2 cellular contexts compared by ENCODE assay signal in the genomic region with DNA sequence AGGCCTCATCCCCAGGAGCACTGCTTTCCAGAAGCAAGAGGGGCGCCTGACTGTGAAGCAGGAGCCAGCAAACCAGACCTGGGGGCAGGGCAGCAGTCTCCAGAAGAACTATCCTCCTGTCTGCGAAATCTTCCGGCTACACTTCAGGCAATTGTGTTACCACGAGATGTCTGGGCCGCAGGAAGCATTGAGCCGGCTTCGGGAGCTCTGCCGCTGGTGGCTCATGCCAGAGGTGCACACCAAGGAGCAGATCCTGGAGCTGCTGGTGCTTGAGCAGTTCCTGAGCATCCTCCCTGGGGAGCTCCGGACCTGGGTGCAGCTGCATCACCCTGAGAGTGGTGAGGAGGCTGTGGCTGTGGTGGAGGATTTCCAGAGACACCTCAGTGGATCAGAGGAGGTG.
TF ChIP-seq lines count a peak whose summit lies in the region.

No MANE protein-coding gene starts in this region.

TF ChIP-seq in GM23338, 12 proteins besides CTCF, POLR2A, EP300 and RAD21 (continued from another document):
- no peak for TF ChIP-seq NANOG (IDR thresholded peaks at IDR 0.05; ENCODE audit: borderline replicate concordance)
- no peak for TF ChIP-seq ZNF114 (CRISPR knock-in tag; IDR thresholded peaks at IDR 0.05)
- TF ChIP-seq POLR2AphosphoS5 (IDR thresholded peaks at IDR 0.05; ENCODE audit: low read depth) = no peak
- TF ChIP-seq EZH2 (IDR thresholded peaks at IDR 0.05; ENCODE audit: low read depth, unreplicated experiment) = no peak
- TF ChIP-seq, protein P1, sequence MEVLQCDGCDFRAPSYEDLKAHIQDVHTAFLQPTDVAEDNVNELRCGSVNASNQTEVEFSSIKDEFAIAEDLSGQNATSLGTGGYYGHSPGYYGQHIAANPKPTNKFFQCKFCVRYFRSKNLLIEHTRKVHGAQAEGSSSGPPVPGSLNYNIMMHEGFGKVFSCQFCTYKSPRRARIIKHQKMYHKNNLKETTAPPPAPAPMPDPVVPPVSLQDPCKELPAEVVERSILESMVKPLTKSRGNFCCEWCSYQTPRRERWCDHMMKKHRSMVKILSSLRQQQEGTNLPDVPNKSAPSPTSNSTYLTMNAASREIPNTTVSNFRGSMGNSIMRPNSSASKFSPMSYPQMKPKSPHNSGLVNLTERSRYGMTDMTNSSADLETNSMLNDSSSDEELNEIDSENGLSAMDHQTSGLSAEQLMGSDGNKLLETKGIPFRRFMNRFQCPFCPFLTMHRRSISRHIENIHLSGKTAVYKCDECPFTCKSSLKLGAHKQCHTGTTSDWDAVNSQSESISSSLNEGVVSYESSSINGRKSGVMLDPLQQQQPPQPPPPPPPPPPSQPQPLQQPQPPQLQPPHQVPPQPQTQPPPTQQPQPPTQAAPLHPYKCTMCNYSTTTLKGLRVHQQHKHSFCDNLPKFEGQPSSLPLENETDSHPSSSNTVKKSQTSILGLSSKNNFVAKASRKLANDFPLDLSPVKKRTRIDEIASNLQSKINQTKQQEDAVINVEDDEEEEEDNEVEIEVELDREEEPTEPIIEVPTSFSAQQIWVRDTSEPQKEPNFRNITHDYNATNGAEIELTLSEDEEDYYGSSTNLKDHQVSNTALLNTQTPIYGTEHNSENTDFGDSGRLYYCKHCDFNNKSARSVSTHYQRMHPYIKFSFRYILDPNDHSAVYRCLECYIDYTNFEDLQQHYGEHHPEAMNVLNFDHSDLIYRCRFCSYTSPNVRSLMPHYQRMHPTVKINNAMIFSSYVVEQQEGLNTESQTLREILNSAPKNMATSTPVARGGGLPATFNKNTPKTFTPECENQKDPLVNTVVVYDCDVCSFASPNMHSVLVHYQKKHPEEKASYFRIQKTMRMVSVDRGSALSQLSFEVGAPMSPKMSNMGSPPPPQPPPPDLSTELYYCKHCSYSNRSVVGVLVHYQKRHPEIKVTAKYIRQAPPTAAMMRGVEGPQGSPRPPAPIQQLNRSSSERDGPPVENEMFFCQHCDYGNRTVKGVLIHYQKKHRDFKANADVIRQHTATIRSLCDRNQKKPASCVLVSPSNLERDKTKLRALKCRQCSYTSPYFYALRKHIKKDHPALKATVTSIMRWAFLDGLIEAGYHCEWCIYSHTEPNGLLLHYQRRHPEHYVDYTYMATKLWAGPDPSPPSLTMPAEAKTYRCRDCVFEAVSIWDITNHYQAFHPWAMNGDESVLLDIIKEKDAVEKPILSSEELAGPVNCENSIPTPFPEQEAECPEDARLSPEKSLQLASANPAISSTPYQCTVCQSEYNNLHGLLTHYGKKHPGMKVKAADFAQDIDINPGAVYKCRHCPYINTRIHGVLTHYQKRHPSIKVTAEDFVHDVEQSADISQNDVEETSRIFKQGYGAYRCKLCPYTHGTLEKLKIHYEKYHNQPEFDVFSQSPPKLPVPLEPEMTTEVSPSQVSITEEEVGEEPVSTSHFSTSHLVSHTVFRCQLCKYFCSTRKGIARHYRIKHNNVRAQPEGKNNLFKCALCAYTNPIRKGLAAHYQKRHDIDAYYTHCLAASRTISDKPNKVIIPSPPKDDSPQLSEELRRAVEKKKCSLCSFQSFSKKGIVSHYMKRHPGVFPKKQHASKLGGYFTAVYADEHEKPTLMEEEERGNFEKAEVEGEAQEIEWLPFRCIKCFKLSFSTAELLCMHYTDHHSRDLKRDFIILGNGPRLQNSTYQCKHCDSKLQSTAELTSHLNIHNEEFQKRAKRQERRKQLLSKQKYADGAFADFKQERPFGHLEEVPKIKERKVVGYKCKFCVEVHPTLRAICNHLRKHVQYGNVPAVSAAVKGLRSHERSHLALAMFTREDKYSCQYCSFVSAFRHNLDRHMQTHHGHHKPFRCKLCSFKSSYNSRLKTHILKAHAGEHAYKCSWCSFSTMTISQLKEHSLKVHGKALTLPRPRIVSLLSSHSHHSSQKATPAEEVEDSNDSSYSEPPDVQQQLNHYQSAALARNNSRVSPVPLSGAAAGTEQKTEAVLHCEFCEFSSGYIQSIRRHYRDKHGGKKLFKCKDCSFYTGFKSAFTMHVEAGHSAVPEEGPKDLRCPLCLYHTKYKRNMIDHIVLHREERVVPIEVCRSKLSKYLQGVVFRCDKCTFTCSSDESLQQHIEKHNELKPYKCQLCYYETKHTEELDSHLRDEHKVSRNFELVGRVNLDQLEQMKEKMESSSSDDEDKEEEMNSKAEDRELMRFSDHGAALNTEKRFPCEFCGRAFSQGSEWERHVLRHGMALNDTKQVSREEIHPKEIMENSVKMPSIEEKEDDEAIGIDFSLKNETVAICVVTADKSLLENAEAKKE (CRISPR knock-in tag; IDR thresholded peaks at IDR 0.05) = no peak
- no peak for TF ChIP-seq EZH2phosphoT487 (IDR thresholded peaks at IDR 0.05; ENCODE audit: unreplicated experiment)
- TF ChIP-seq STAT1 (IDR thresholded peaks at IDR 0.05; ENCODE audit: unreplicated experiment) = no peak

TF ChIP-seq in neural cell, 6 proteins besides CTCF, POLR2A, EP300 and RAD21 (continued from another document):
- TF ChIP-seq, protein P2, sequence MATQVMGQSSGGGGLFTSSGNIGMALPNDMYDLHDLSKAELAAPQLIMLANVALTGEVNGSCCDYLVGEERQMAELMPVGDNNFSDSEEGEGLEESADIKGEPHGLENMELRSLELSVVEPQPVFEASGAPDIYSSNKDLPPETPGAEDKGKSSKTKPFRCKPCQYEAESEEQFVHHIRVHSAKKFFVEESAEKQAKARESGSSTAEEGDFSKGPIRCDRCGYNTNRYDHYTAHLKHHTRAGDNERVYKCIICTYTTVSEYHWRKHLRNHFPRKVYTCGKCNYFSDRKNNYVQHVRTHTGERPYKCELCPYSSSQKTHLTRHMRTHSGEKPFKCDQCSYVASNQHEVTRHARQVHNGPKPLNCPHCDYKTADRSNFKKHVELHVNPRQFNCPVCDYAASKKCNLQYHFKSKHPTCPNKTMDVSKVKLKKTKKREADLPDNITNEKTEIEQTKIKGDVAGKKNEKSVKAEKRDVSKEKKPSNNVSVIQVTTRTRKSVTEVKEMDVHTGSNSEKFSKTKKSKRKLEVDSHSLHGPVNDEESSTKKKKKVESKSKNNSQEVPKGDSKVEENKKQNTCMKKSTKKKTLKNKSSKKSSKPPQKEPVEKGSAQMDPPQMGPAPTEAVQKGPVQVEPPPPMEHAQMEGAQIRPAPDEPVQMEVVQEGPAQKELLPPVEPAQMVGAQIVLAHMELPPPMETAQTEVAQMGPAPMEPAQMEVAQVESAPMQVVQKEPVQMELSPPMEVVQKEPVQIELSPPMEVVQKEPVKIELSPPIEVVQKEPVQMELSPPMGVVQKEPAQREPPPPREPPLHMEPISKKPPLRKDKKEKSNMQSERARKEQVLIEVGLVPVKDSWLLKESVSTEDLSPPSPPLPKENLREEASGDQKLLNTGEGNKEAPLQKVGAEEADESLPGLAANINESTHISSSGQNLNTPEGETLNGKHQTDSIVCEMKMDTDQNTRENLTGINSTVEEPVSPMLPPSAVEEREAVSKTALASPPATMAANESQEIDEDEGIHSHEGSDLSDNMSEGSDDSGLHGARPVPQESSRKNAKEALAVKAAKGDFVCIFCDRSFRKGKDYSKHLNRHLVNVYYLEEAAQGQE (IDR thresholded peaks at IDR 0.05; ENCODE audit: borderline replicate concordance) = no peak
- TF ChIP-seq POLR2AphosphoS5 (IDR thresholded peaks at IDR 0.05) (no peak), TAF1 (IDR thresholded peaks at IDR 0.05; ENCODE audit: low read depth) (no peak), EZH2 (IDR thresholded peaks at IDR 0.05; ENCODE audit: borderline replicate concordance, insufficient read depth, low read length, poor library complexity, severe bottlenecking) (no peak)
